In the genomic region with DNA sequence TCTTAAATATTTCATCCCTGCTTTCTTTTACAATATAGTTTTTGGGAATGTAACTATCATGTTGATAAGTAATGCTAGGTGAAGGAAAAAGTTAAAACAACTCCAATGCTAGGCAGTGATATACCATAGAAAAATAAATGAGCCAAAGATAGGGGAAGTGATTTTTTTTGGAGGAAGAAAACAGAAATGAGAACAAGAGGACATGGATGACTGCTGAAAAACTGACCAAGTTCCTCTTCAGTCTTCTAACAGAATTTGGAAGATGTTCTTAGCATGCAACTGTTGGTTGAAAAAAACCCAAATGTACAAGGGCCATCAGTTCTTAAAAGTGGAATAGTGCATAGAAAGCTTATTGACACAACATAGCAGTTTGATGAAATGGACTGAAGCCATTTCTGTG, we compare ENCODE assay signal across 21 cellular contexts.
DNase-seq lines count a peak whose midpoint lies in the region; ATAC-seq, FAIRE-seq and TF ChIP-seq lines count a peak whose summit lies in the region.
"Had no signal": no experiment of that assay in that cellular context is flagged by ENCODE, and none has a peak within 500 bp of the region (broad histone marks: within the 10 kb centered on the region; RNA-seq: fewer than 3 reads in every experiment).

No MANE protein-coding gene starts in this region.

- peak; percentile 29 for FAIRE-seq in GM18507 (lab: Jason Lieb, UNC)
- FAIRE-seq: urothelium cell line had no signal

- intact Hi-C loops in activated B cell treated with CpG ODN at 0.5 μM for 24 hours (cut with micrococcal nuclease), result loop anchor here (10.0 kb wide), 1 partner anchor 1513 kb away; a partner anchor contains a TSS

- POLR2A ChIA-PET in activated B cell treated with CpG ODN at 0.5 μM for 24 hours (lab: Charles Lee), result interaction anchor here (0.6 kb wide), 1 partner anchor 9 kb away, joined by 3 read pairs; no protein-coding TSS in a partner anchor

- ATAC-seq in activated B cell treated with CpG ODN at 0.5 μM for 24 hours (ENCODE audit: low read depth) (peak; percentile 37), GM21367 (IDR thresholded peaks at IDR 0.05; ENCODE audit: unreplicated experiment) (no peak), HG02623 (IDR thresholded peaks at IDR 0.05; ENCODE audit: unreplicated experiment) (no peak)
- ATAC-seq: Panc1, right lobe of liver had no signal

- CTCF ChIA-PET in activated B cell treated with CpG ODN at 0.5 μM for 24 hours (lab: Charles Lee), result no interaction called here

- H3K27ac Mint-ChIP-seq in activated B cell treated with CpG ODN at 0.5 μM for 24 hours, result peak overlapping the region; percentile 47
- H3K27ac Mint-ChIP-seq: activated naive CD8-positive, alpha-beta T cell treated with anti-CD3 and anti-CD28 coated beads, Interleukin-2, amount 10 ng/mL, durations not matched to agents 7 days and 5 days; activated T-cell treated with anti-CD3 and anti-CD28 coated beads, Interleukin-2, amount 50 U/mL, for 24 hours; H9 had no signal

- H3K4me1 Mint-ChIP-seq in activated B cell treated with CpG ODN at 0.5 μM for 24 hours, result peaks cover 34% of the 10 kb centered on the region

- peak overlapping the region; percentile 20 for H3K4me3 Mint-ChIP-seq in activated B cell treated with CpG ODN at 0.5 μM for 24 hours
- H3K4me3 Mint-ChIP-seq: activated CD4-positive, alpha-beta memory T cell treated with anti-CD3 and anti-CD28 coated beads for 36 hours; activated naive CD8-positive, alpha-beta T cell treated with anti-CD3 and anti-CD28 coated beads, Interleukin-2, amount 10 ng/mL, durations not matched to agents 7 days and 5 days; activated T-cell treated with anti-CD3 and anti-CD28 coated beads, Interleukin-2, amount 50 U/mL, for 24 hours; H9 had no signal

- TF ChIP-seq CTCF in activated B cell treated with CpG ODN at 0.5 μM for 24 hours (IDR thresholded peaks at IDR 0.05), result no peak

- peak; percentile 40 to 72 for DNase-seq in AML-193 (lab: John Stamatoyannopoulos, UW)
- DNase-seq in GM18507 (ENCODE audit: extremely low spot score, insufficient read length, low read depth), result no peak
- DNase-seq in NAMALWA (ENCODE audit: low spot score), result peak; percentile 27
- DNase-seq in activated B cell treated with CpG ODN at 0.5 μM for 24 hours, result no peak
- no peak for DNase-seq in stimulated activated naive CD4-positive, alpha-beta T cell treated with Interleukin-2 at 50 U/mL for 16 hours (lab: John Stamatoyannopoulos, UW)
- DNase-seq in RPMI8226, result no peak
- DNase-seq: activated CD4-positive, alpha-beta memory T cell treated with anti-CD3 and anti-CD28 coated beads for 36 hours; activated naive CD8-positive, alpha-beta T cell treated with anti-CD3 and anti-CD28 coated beads, Interleukin-2, amount 10 ng/mL, durations not matched to agents 7 days and 5 days; activated T-cell treated with anti-CD3 and anti-CD28 coated beads, Interleukin-2, amount 50 U/mL, for 24 hours; brain microvascular endothelial cell; H9; left ventricle myocardium inferior; NCI-H187; NCI-H446 treated with DMSO at 0.1 percent for 48 hours; nucleus accumbens; right lobe of liver; SW 1271 had no signal

- no peaks in the 10 kb centered on the region for H3K9me3 Mint-ChIP-seq in activated B cell treated with CpG ODN at 0.5 μM for 24 hours
- H3K9me3 Mint-ChIP-seq: activated CD4-positive, alpha-beta memory T cell treated with anti-CD3 and anti-CD28 coated beads for 36 hours; H9 had no signal

- H3K36me3 Mint-ChIP-seq in activated B cell treated with CpG ODN at 0.5 μM for 24 hours (ENCODE audit: low read depth), result peaks cover 1% of the 10 kb centered on the region

- H3K27me3 Mint-ChIP-seq in activated B cell treated with CpG ODN at 0.5 μM for 24 hours, result no peaks in the 10 kb centered on the region
- H3K27me3 Mint-ChIP-seq: activated CD4-positive, alpha-beta memory T cell treated with anti-CD3 and anti-CD28 coated beads for 36 hours; activated T-cell treated with anti-CD3 and anti-CD28 coated beads, Interleukin-2, amount 50 U/mL, for 24 hours had no signal

Comparison
In these comparisons a context has a peak if more than half of its experiments do, and no peak if none do; other contexts are left out.
1. DNase-seq: peak in AML-193 (2 of 2) and NAMALWA (single experiment); none in GM18507 (single experiment), activated B cell treated with CpG ODN at 0.5 μM for 24 hours (single experiment), stimulated activated naive CD4-positive, alpha-beta T cell treated with Interleukin-2 at 50 U/mL for 16 hours (single experiment) and RPMI8226 (single experiment).